27 cellular contexts compared by ENCODE assay signal in genomic region chr14:69262516-69262915, GRCh38. TPM values are rescaled to one million over a fixed set of nuclear protein-coding genes. Genes with fewer than 3 reads are reported as not detected.
DNase-seq lines count a peak whose midpoint lies in the region; ATAC-seq and TF ChIP-seq lines count a peak whose summit lies in the region.
"Had no signal": no experiment of that assay in that cellular context is flagged by ENCODE, and none has a peak within 500 bp of the region (broad histone marks: within the 10 kb centered on the region; RNA-seq: fewer than 3 reads in every experiment).

No MANE protein-coding gene starts in this region.

- TF ChIP-seq CTCF in heart left ventricle (IDR thresholded peaks at IDR 0.05) (no peak), type B pancreatic cell (conservative IDR thresholded peaks at IDR 0.05) (no peak), spleen (IDR thresholded peaks at IDR 0.05 in 8 of 11, conservative IDR thresholded peaks at IDR 0.05 in 3 of 11) (no peak)

- H3K9me3 Mint-ChIP-seq in type B pancreatic cell = no peaks in the 10 kb centered on the region
- H3K9me3 Mint-ChIP-seq: activated T-cell treated with anti-CD3 and anti-CD28 coated beads, Interleukin-2, amount 50 U/mL, for 72 hours; WTC11 had no signal

- no peak overlapping the region for H3K18ac ChIP-seq in mesenchymal stem cell (ENCODE audit: low read depth in 1 of 2, low read length in 2 of 2)

- H3K79me1 ChIP-seq in mesenchymal stem cell (replicated peaks; ENCODE audit: low read length, poor library complexity, severe bottlenecking) = no peaks in the 10 kb centered on the region

- ATAC-seq in heart left ventricle (no peak), Right ventricle myocardium superior (ENCODE audit: poor library complexity) (no peak), GM19035 (IDR thresholded peaks at IDR 0.05; ENCODE audit: unreplicated experiment) (no peak)
- ATAC-seq: activated CD8-positive, alpha-beta memory T cell treated with anti-CD3 and anti-CD28 coated beads, Interleukin-2, amount 10 ng/mL, durations not matched to agents 7 days and 5 days; activated T-cell treated with anti-CD3 and anti-CD28 coated beads, Interleukin-2, amount 50 U/mL, for 72 hours; naive thymus-derived CD4-positive, alpha-beta T cell had no signal

- H3K4me3 Mint-ChIP-seq in type B pancreatic cell = peak overlapping the region; percentile 19
- H3K4me3 Mint-ChIP-seq: activated CD8-positive, alpha-beta memory T cell treated with anti-CD3 and anti-CD28 coated beads, Interleukin-2, amount 10 ng/mL, durations not matched to agents 7 days and 5 days; activated T-cell treated with anti-CD3 and anti-CD28 coated beads, Interleukin-2, amount 50 U/mL, for 72 hours had no signal

- H3K4me1 ChIP-seq in heart left ventricle = peaks cover 2 to 85% (median 41%) of the 10 kb centered on the region in 12 donors
- peaks cover 20% of the 10 kb centered on the region for H3K4me1 ChIP-seq in mesenchymal stem cell (ENCODE audit: control insufficient read depth, insufficient read depth, low read depth, low read length)
- peaks cover 6 to 39% (median 30%) of the 10 kb centered on the region in 6 donors for H3K4me1 ChIP-seq in spleen
- H3K4me1 ChIP-seq: breast epithelium had no signal

- TF ChIP-seq POLR2A in heart left ventricle (IDR thresholded peaks at IDR 0.05) (no peak), spleen (IDR thresholded peaks at IDR 0.05) (no peak)

- H3K27me3 ChIP-seq in heart left ventricle (peaks cover 0 to 60% (median 0%) of the 10 kb centered on the region in 9 donors), mesenchymal stem cell (ENCODE audit: control insufficient read depth in 1 of 2, insufficient read depth in 1 of 2, low read length in 2 of 2) (peaks cover 22 to 70% of the 10 kb centered on the region in 2 experiments), spleen (replicated peaks in 1 of 7) (peaks cover 3 to 77% (median 34%) of the 10 kb centered on the region in 7 donors)
- H3K27me3 ChIP-seq: adrenal gland, thyroid gland had no signal

- H3K4ac ChIP-seq in mesenchymal stem cell (ENCODE audit: low read depth in 1 of 2, low read length in 2 of 2) = no peak overlapping the region

- H2AFZ ChIP-seq in mesenchymal stem cell (ENCODE audit: low read depth, low read length) = no peak overlapping the region
- H2AFZ ChIP-seq: GM23248 had no signal

- H4K91ac ChIP-seq in mesenchymal stem cell (ENCODE audit: low read length) = no peak overlapping the region

- no peak overlapping the region for H3K27ac Mint-ChIP-seq in type B pancreatic cell
- H3K27ac Mint-ChIP-seq: activated CD8-positive, alpha-beta memory T cell treated with anti-CD3 and anti-CD28 coated beads, Interleukin-2, amount 10 ng/mL, durations not matched to agents 7 days and 5 days; activated T-cell treated with anti-CD3 and anti-CD28 coated beads, Interleukin-2, amount 50 U/mL, for 72 hours; naive thymus-derived CD4-positive, alpha-beta T cell; WTC11 had no signal

- H2BK12ac ChIP-seq in mesenchymal stem cell (ENCODE audit: low read length in 2 of 2) = no peak overlapping the region

- H3K36me3 ChIP-seq in heart left ventricle (no peaks in the 10 kb centered on the region), mesenchymal stem cell (ENCODE audit: control insufficient read depth in 1 of 2, insufficient read depth in 2 of 2, low read depth in 1 of 2, low read length in 2 of 2) (peaks cover 0 to 2% of the 10 kb centered on the region in 2 experiments), spleen (no peaks in the 10 kb centered on the region)
- H3K36me3 ChIP-seq: adrenal gland, BE2C, breast epithelium, thyroid gland had no signal

- no peak overlapping the region for H2BK120ac ChIP-seq in mesenchymal stem cell (ENCODE audit: low read depth, low read length)

- no peak overlapping the region for H3K14ac ChIP-seq in mesenchymal stem cell (ENCODE audit: low read length in 2 of 2)

- H2AK5ac ChIP-seq in mesenchymal stem cell (ENCODE audit: low read length, severe bottlenecking) = no peak overlapping the region

- no peak overlapping the region for H3K4me2 ChIP-seq in mesenchymal stem cell (ENCODE audit: low read length, poor library complexity, severe bottlenecking)

- H3K4me1 Mint-ChIP-seq in type B pancreatic cell (ENCODE audit: unreplicated experiment) = peaks cover 8% of the 10 kb centered on the region

- H3K4me3 ChIP-seq in heart left ventricle = no peak overlapping the region
- H3K4me3 ChIP-seq in mesenchymal stem cell (ENCODE audit: insufficient read depth in 1 of 2, low read depth in 1 of 2, low read length in 2 of 2) = peak overlapping the region in 1 of 2 experiments; percentile 81
- no peak overlapping the region for H3K4me3 ChIP-seq in spleen
- H3K4me3 ChIP-seq: A549, adrenal gland, GM23248, K562, SK-N-MC, thyroid gland had no signal

- intact Hi-C loops in heart left ventricle (cut with DNase I) = loop anchor here in 5 of 10 donors (5.0 to 10.0 kb wide), 3 partner anchors 55 to 85 kb away; no protein-coding TSS in a partner anchor
- intact Hi-C loops in Right ventricle myocardium superior (cut with DNase I) = no loop called here
- intact Hi-C loops in spleen (cut with DNase I; ENCODE audit: low total_unique reads) = no loop called here

- H4K8ac ChIP-seq in mesenchymal stem cell (ENCODE audit: low read length) = no peak overlapping the region

- no peak overlapping the region for H2BK5ac ChIP-seq in mesenchymal stem cell (ENCODE audit: low read depth, low read length, poor library complexity, severe bottlenecking)

- peak overlapping the region in 8 of 12 donors; percentile 44 to 90 (median 86) for H3K27ac ChIP-seq in heart left ventricle
- no peak overlapping the region for H3K27ac ChIP-seq in mesenchymal stem cell (ENCODE audit: low read length, poor library complexity, severe bottlenecking)
- H3K27ac ChIP-seq in spleen = no peak overlapping the region
- H3K27ac ChIP-seq: A549, SK-N-MC had no signal

- 68 to 71% (median 69%) methylated on average over 3 of the region's 3 CpGs for WGBS in heart left ventricle, 4 donors
- WGBS in mesenchymal stem cell = 58% methylated on average over 3 of the region's 3 CpGs
- 73 to 84% (median 77%) methylated on average over 3 of the region's 3 CpGs for WGBS in spleen, 5 donors

- H3K9me3 ChIP-seq in heart left ventricle = no peaks in the 10 kb centered on the region
- H3K9me3 ChIP-seq in mesenchymal stem cell (ENCODE audit: control insufficient read depth, low read length) = no peaks in the 10 kb centered on the region
- H3K9me3 ChIP-seq in spleen = no peaks in the 10 kb centered on the region
- H3K9me3 ChIP-seq: A549, adrenal gland, BE2C, breast epithelium, thyroid gland had no signal

- peaks cover 42% of the 10 kb centered on the region for H3K27me3 Mint-ChIP-seq in type B pancreatic cell

- H3K9ac ChIP-seq in mesenchymal stem cell (ENCODE audit: low read length) = peak overlapping the region; percentile 86
- H3K9ac ChIP-seq: GM23248 had no signal

- H3K23ac ChIP-seq in mesenchymal stem cell (ENCODE audit: low read length in 2 of 2) = no peak overlapping the region

- H3K36me3 Mint-ChIP-seq in type B pancreatic cell = no peaks in the 10 kb centered on the region
- H3K36me3 Mint-ChIP-seq: activated CD8-positive, alpha-beta memory T cell treated with anti-CD3 and anti-CD28 coated beads, Interleukin-2, amount 10 ng/mL, durations not matched to agents 7 days and 5 days; WTC11 had no signal

- DNase-seq in heart left ventricle = no peak
- no peak for DNase-seq in Right ventricle myocardium superior
- DNase-seq in cerebellar cortex (ENCODE audit: low spot score) = peak; percentile 20
- DNase-seq in mesenchymal stem cell = no peak
- DNase-seq in type B pancreatic cell (ENCODE audit: extremely low spot score, unreplicated experiment) = no peak
- DNase-seq in spleen = no peak
- no peak for DNase-seq in CD1c-positive myeloid dendritic cell (ENCODE audit: extremely low spot score)
- DNase-seq: activated CD4-positive, alpha-beta T cell treated with anti-CD3 and anti-CD28 coated beads, Interleukin-2, amount 50 U/mL, for 1 hour; activated CD8-positive, alpha-beta memory T cell treated with anti-CD3 and anti-CD28 coated beads, Interleukin-2, amount 10 ng/mL, durations not matched to agents 7 days and 5 days; activated naive CD4-positive, alpha-beta T cell treated with Interleukin-2 at 50 U/mL for 16 hours; activated T-cell treated with anti-CD3 and anti-CD28 coated beads, Interleukin-2, amount 50 U/mL, for 72 hours; adrenal gland; GF-D8; MM.1S; naive thymus-derived CD4-positive, alpha-beta T cell; NCI-H1417 treated with DMSO at 0.1 percent for 48 hours; stimulated activated CD4-positive, alpha-beta T cell treated with anti-CD3 and anti-CD28 coated beads, Interleukin-4, amount 100 ng/mL, for 24 hours; stimulated activated naive CD4-positive, alpha-beta T cell; thyroid gland had no signal

- no peak overlapping the region for H2BK15ac ChIP-seq in mesenchymal stem cell (ENCODE audit: low read depth, poor library complexity, severe bottlenecking)

RNA-seq across cellular contexts. Expression of gene GALNT16, which starts 2.6 kb away (rescaled TPM):
- 10 to 100 TPM; 42.5 to 81.6 (median 62.4) TPM for total RNA-seq in heart left ventricle
- 10 to 100 TPM; 17.0 to 48.6 TPM for polyA plus RNA-seq in heart left ventricle
- 101 TPM for total RNA-seq in Right ventricle myocardium superior
- polyA plus RNA-seq in mesenchymal stem cell (2013, experiment 1 of 2) = 5.4 TPM
- 4.2 TPM for polyA plus RNA-seq in mesenchymal stem cell (2013, experiment 2 of 2)
- total RNA-seq in type B pancreatic cell (ENCODE audit: low replicate concordance) = 2.9 and 12.4 TPM in 2 replicates
- total RNA-seq in spleen = 10 to 100 TPM in 5 of 7 donors, 1 to 10 TPM in 2; 6.7 to 36.4 (median 14.7) TPM
- polyA plus RNA-seq in spleen = 1 to 10 TPM; 2.1 to 5.3 (median 2.1) TPM
- total RNA-seq: K562 had no signal
- polyA plus RNA-seq: K562; naive thymus-derived CD4-positive, alpha-beta T cell had no signal

Comparison
In these comparisons a context has a peak if more than half of its experiments do, and no peak if none do; other contexts are left out.
1. H3K27ac ChIP-seq: peak in heart left ventricle (8 of 12); none in mesenchymal stem cell (single experiment) and spleen (0 of 8).